In the genomic region with DNA sequence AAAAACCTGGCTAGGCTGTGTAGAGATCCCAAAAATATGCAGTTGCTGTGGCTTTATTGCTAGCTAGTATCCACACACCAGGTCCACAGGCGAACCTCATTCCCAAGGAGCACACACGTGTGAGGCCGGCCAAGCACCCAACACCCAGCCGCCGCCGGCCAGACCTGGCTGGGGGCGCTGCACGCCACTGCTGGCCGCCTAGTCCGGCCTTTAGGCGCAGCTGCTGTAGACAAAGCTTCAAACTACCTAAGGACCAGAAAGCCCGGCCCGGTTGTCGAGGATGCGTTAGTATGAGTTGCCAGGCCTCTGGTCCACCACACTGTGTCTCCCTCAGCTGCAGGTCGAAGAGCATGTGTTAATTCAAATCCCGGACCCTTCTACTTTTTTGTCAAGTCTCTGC, we compare ENCODE assay signal across 1 cellular context.
TF ChIP-seq lines count a peak whose summit lies in the region.

No MANE protein-coding gene starts in this region.

TF ChIP-seq in H1, 55 proteins besides CTCF, POLR2A, EP300 and RAD21 (continued from another document):
- no peak for TF ChIP-seq EGR1 (IDR thresholded peaks at IDR 0.05; ENCODE audit: borderline replicate concordance, low read depth, low read length)
- TF ChIP-seq KDM4A (IDR thresholded peaks at IDR 0.05; ENCODE audit: low read depth, low read length, severe bottlenecking): no peak
- TF ChIP-seq, protein P1, sequence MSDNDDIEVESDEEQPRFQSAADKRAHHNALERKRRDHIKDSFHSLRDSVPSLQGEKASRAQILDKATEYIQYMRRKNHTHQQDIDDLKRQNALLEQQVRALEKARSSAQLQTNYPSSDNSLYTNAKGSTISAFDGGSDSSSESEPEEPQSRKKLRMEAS (IDR thresholded peaks at IDR 0.05): peak; percentile 34
- no peak for TF ChIP-seq RFX5 (IDR thresholded peaks at IDR 0.05; ENCODE audit: borderline replicate concordance, low read depth, low read length)
- peak; percentile 17 for TF ChIP-seq ASH2L (IDR thresholded peaks at IDR 0.05; ENCODE audit: low read length)
- TF ChIP-seq JUN (IDR thresholded peaks at IDR 0.05; ENCODE audit: low read depth, low read length): no peak
- TF ChIP-seq HDAC6 (IDR thresholded peaks at IDR 0.05; ENCODE audit: low read depth, low read length): no peak
- TF ChIP-seq RBBP5 (IDR thresholded peaks at IDR 0.05; ENCODE audit: borderline replicate concordance, low read depth, low read length): no peak
- TF ChIP-seq CTBP2 (IDR thresholded peaks at IDR 0.05; ENCODE audit: borderline replicate concordance, insufficient read depth, insufficient read length, low read length): no peak
- TF ChIP-seq, protein P2, sequence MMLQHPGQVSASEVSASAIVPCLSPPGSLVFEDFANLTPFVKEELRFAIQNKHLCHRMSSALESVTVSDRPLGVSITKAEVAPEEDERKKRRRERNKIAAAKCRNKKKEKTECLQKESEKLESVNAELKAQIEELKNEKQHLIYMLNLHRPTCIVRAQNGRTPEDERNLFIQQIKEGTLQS (IDR thresholded peaks at IDR 0.05; ENCODE audit: insufficient read depth, low read depth, low read length): no peak
